In the genomic region with DNA sequence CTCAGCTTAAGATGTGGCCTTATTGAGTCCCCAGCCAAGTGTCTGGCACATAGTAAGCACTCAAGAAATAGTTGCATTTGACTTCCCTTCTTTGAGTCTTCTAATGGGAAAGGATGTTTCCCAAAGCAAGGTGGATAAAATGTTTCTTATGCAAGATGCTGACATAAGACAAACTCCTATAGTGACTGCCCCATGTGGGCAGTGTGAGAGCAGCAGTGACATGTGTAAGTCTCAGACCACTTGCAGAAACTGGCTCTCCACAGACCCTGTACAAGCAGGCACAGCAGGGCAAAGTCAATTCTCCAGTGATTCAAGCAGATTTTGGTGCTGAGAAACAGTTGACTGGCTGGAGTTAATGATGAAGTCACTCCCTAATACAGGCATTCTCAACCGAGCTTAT, we compare ENCODE assay signal across 13 cellular contexts.
"Had no signal": no experiment of that assay in that cellular context is flagged by ENCODE, and none has a peak within 500 bp of the region (broad histone marks: within the 10 kb centered on the region; RNA-seq: fewer than 3 reads in every experiment).

No MANE protein-coding gene starts in this region.

- H3K9me3 Mint-ChIP-seq: activated CD8-positive, alpha-beta T cell treated with anti-CD3 and anti-CD28 coated beads for 36 hours had no signal

- H3K9me3 ChIP-seq: ovary, upper lobe of left lung had no signal

- H3K27me3 ChIP-seq: foreskin keratinocyte, neural progenitor cell, ovary, upper lobe of left lung had no signal

- H3K4me3 Mint-ChIP-seq: activated CD4-positive, alpha-beta T cell treated with anti-CD3 and anti-CD28 coated beads for 36 hours; activated CD8-positive, alpha-beta T cell treated with anti-CD3 and anti-CD28 coated beads for 36 hours; neural progenitor cell; stimulated activated naive CD8-positive, alpha-beta T cell treated with anti-CD3 and anti-CD28 coated beads, Interleukin-15, Interleukin-2, amounts not matched to agents 100 ng/mL and 50 ng/mL, for 24 hours had no signal

- H3K36me3 Mint-ChIP-seq: neural progenitor cell had no signal

- H3K4me1 Mint-ChIP-seq: activated CD4-positive, alpha-beta T cell treated with anti-CD3 and anti-CD28 coated beads for 36 hours had no signal

- H3K27ac Mint-ChIP-seq: activated CD4-positive, alpha-beta T cell treated with anti-CD3 and anti-CD28 coated beads for 36 hours; activated CD8-positive, alpha-beta T cell treated with anti-CD3 and anti-CD28 coated beads for 36 hours; neural progenitor cell; stimulated activated naive CD8-positive, alpha-beta T cell treated with anti-CD3 and anti-CD28 coated beads, Interleukin-15, Interleukin-2, amounts not matched to agents 100 ng/mL and 50 ng/mL, for 24 hours had no signal

- H3K27me3 Mint-ChIP-seq: activated CD4-positive, alpha-beta T cell treated with anti-CD3 and anti-CD28 coated beads for 36 hours; activated CD8-positive, alpha-beta T cell treated with anti-CD3 and anti-CD28 coated beads for 36 hours; stimulated activated naive CD8-positive, alpha-beta T cell treated with anti-CD3 and anti-CD28 coated beads, Interleukin-15, Interleukin-2, amounts not matched to agents 100 ng/mL and 50 ng/mL, for 24 hours had no signal

- DNase-seq: activated CD4-positive, alpha-beta T cell treated with anti-CD3 and anti-CD28 coated beads for 36 hours; activated CD8-positive, alpha-beta memory T cell treated with anti-CD3 and anti-CD28 coated beads, Interleukin-2, amount 50 U/mL, for 4 hours; activated CD8-positive, alpha-beta T cell treated with anti-CD3 and anti-CD28 coated beads for 36 hours; activated naive CD4-positive, alpha-beta T cell treated with Interleukin-2 at 50 U/mL for 16 hours; foreskin keratinocyte; kidney glomerular epithelial cell; ovary; stimulated activated CD4-positive, alpha-beta T cell treated with anti-CD3 and anti-CD28 coated beads, Interleukin-4, amount 100 ng/mL, for 1 hour; stimulated activated CD8-positive, alpha-beta memory T cell treated with anti-CD3 and anti-CD28 coated beads, Interleukin-4, amount 100 ng/mL, for 48 hours; T-helper 9 cell; upper lobe of left lung had no signal

- H3K4me3 ChIP-seq: neural progenitor cell, ovary, upper lobe of left lung had no signal

- H3K36me3 ChIP-seq: neural progenitor cell, ovary, upper lobe of left lung had no signal

- H3K4me1 ChIP-seq: foreskin keratinocyte had no signal

- H3K9ac ChIP-seq: neural progenitor cell had no signal

- H3K27ac ChIP-seq: foreskin keratinocyte, neural progenitor cell, ovary, upper lobe of left lung had no signal

- H3K4me2 ChIP-seq: neural progenitor cell had no signal
